ENCODE assay signal across 1 cellular context in genomic region chr17:81911969-81912368, GRCh38.
TF ChIP-seq lines count a peak whose summit lies in the region.

No MANE protein-coding gene starts in this region.

TF ChIP-seq in H1, 55 proteins besides CTCF, POLR2A, EP300 and RAD21:
- TF ChIP-seq NRF1 (IDR thresholded peaks at IDR 0.05; ENCODE audit: low read depth, low read length) (no peak), CREB1 (IDR thresholded peaks at IDR 0.05) (no peak), CHD2 (IDR thresholded peaks at IDR 0.05; ENCODE audit: low read length) (no peak), NANOG (IDR thresholded peaks at IDR 0.05; ENCODE audit: insufficient read depth, low read depth, low read length, poor library complexity, severe bottlenecking) (no peak), TBP (IDR thresholded peaks at IDR 0.05; ENCODE audit: low read depth, low read length) (no peak), SUZ12 (IDR thresholded peaks at IDR 0.05; ENCODE audit: low read length) (no peak), SAP30 (IDR thresholded peaks at IDR 0.05; ENCODE audit: insufficient read depth, insufficient replicate concordance, low read length) (no peak), KDM4A (IDR thresholded peaks at IDR 0.05; ENCODE audit: low read depth, low read length, severe bottlenecking) (no peak)
- TF ChIP-seq, protein P1, sequence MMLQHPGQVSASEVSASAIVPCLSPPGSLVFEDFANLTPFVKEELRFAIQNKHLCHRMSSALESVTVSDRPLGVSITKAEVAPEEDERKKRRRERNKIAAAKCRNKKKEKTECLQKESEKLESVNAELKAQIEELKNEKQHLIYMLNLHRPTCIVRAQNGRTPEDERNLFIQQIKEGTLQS (IDR thresholded peaks at IDR 0.05; ENCODE audit: insufficient read depth, low read depth, low read length) = no peak
